In genomic region chr12:80472912-80473500, GRCh38 we compare ENCODE assay signal across 8 cellular contexts. TPM values are rescaled to one million over a fixed set of nuclear protein-coding genes. Genes with fewer than 3 reads are reported as not detected.
A peak's percentile ranks its signal among the peaks of the same experiment; 100 is the strongest.
DNase-seq lines count a peak whose midpoint lies in the region; ATAC-seq, FAIRE-seq and TF ChIP-seq lines count a peak whose summit lies in the region.

No MANE protein-coding gene starts in this region.

- H3K4ac ChIP-seq in trophoblast cell (ENCODE audit: low read depth, low read length) = no peak overlapping the region

- no peak overlapping the region for H3K18ac ChIP-seq in trophoblast cell (ENCODE audit: low read length)

- no peaks in the 10 kb centered on the region for H3K79me1 ChIP-seq in trophoblast cell (ENCODE audit: low read length)

- H3K9ac ChIP-seq in OCI-LY1 (ENCODE audit: low read length) = no peak overlapping the region
- H3K9ac ChIP-seq in trophoblast cell (ENCODE audit: low read length) = no peak overlapping the region

- WGBS in trophoblast cell (ENCODE audit: extremely low coverage, insufficient coverage, insufficient read length) = no CpG with 5 or more reads among the region's 4 CpGs

- FAIRE-seq in endometrium (lab: Jason Lieb, UNC) = peak; percentile 87

- H2BK12ac ChIP-seq in trophoblast cell (ENCODE audit: low read length) = no peak overlapping the region

- H3K14ac ChIP-seq in trophoblast cell (ENCODE audit: low read length) = no peak overlapping the region

- H3K27ac ChIP-seq in ACC112 (ENCODE audit: low read depth, low read length) (peak overlapping the region; percentile 61), OCI-LY1 (ENCODE audit: low read depth, low read length, poor library complexity, severe bottlenecking) (no peak overlapping the region), trophoblast cell (ENCODE audit: low read depth, low read length) (no peak overlapping the region)

- no peak overlapping the region for H2BK5ac ChIP-seq in trophoblast cell (ENCODE audit: low read depth, low read length, poor library complexity)

- no peaks in the 10 kb centered on the region for H4K20me1 ChIP-seq in OCI-LY1 (ENCODE audit: insufficient read depth, low read length)

- H3K36me3 ChIP-seq in ACC112 (ENCODE audit: insufficient read depth, low read length) (no peaks in the 10 kb centered on the region), OCI-LY1 (ENCODE audit: insufficient read depth, low read length) (no peaks in the 10 kb centered on the region), trophoblast cell (ENCODE audit: control insufficient read depth in 1 of 2, insufficient read depth in 2 of 2, low read length in 2 of 2) (no peaks in the 10 kb centered on the region)

- DNase-seq in HS-27A (ENCODE audit: low read depth) (peak; percentile 38), trophoblast cell (peak; percentile 21 to 61)

- no peaks in the 10 kb centered on the region for H3K27me3 ChIP-seq in ACC112 (ENCODE audit: insufficient read depth, low read length)
- H3K27me3 ChIP-seq in OCI-LY1 (ENCODE audit: insufficient read depth, low read length) = no peaks in the 10 kb centered on the region
- H3K27me3 ChIP-seq in trophoblast cell (ENCODE audit: insufficient read depth, low read length) = no peaks in the 10 kb centered on the region

- H3F3A ChIP-seq in OCI-LY1 (ENCODE audit: insufficient read depth, low read length) = no peaks in the 10 kb centered on the region

- no peaks in the 10 kb centered on the region for H3K9me2 ChIP-seq in OCI-LY1 (ENCODE audit: low read depth, low read length)

- H3K4me1 ChIP-seq in ACC112 (ENCODE audit: control insufficient read depth, insufficient read depth, low read length, unreplicated experiment) = peaks cover 14% of the 10 kb centered on the region
- no peaks in the 10 kb centered on the region for H3K4me1 ChIP-seq in OCI-LY1 (ENCODE audit: insufficient read depth, low read length, severe bottlenecking)
- no peaks in the 10 kb centered on the region for H3K4me1 ChIP-seq in trophoblast cell (ENCODE audit: control insufficient read depth in 1 of 2, insufficient read depth in 2 of 2, low read length in 2 of 2)

- no peak overlapping the region for H4K91ac ChIP-seq in trophoblast cell (ENCODE audit: low read depth, low read length)

- no peak overlapping the region for H4K12ac ChIP-seq in trophoblast cell (ENCODE audit: low read depth, low read length)

- H3K4me2 ChIP-seq in OCI-LY1 (ENCODE audit: low read length) = no peak overlapping the region
- H3K4me2 ChIP-seq in trophoblast cell (ENCODE audit: low read length) = no peak overlapping the region

- no peak overlapping the region for H3K23ac ChIP-seq in trophoblast cell (ENCODE audit: low read length)

- no peaks in the 10 kb centered on the region for H3K9me3 ChIP-seq in OCI-LY1 (ENCODE audit: low read length)
- no peaks in the 10 kb centered on the region for H3K9me3 ChIP-seq in trophoblast cell (ENCODE audit: insufficient read depth, low read depth, low read length)

- H3K4me3 ChIP-seq in ACC112 (ENCODE audit: low read depth, low read length) (no peak overlapping the region), OCI-LY1 (ENCODE audit: low read depth, low read length, poor library complexity, severe bottlenecking) (no peak overlapping the region), trophoblast cell (ENCODE audit: low read depth, low read length) (no peak overlapping the region)

- TF ChIP-seq CTCF in OCI-LY1 (IDR thresholded peaks at IDR 0.05; ENCODE audit: low read length) = peak; percentile 55

- H3K79me2 ChIP-seq in ACC112 (ENCODE audit: control insufficient read depth, insufficient read depth, low read length, unreplicated experiment) = no peaks in the 10 kb centered on the region
- H3K79me2 ChIP-seq in OCI-LY1 (ENCODE audit: insufficient read depth, low read length) = no peaks in the 10 kb centered on the region
- H3K79me2 ChIP-seq in trophoblast cell (ENCODE audit: control insufficient read depth, insufficient read depth, low read length, poor library complexity) = no peaks in the 10 kb centered on the region

- H4K8ac ChIP-seq in trophoblast cell (ENCODE audit: low read depth, low read length) = no peak overlapping the region

- H2BK120ac ChIP-seq in trophoblast cell (ENCODE audit: insufficient read depth, low read length, poor library complexity) = no peak overlapping the region

- peak overlapping the region; percentile 94 for H2AFZ ChIP-seq in ACC112 (ENCODE audit: low read length, unreplicated experiment)
- H2AFZ ChIP-seq in OCI-LY1 (ENCODE audit: low read length) = no peak overlapping the region
- H2AFZ ChIP-seq in trophoblast cell (ENCODE audit: insufficient read depth, low read length, poor library complexity) = no peak overlapping the region

- no peak overlapping the region for H2AK5ac ChIP-seq in trophoblast cell (ENCODE audit: low read length)

- peak; percentile 80 for ATAC-seq in GM18517 (IDR thresholded peaks at IDR 0.05; ENCODE audit: unreplicated experiment)
- no peak for ATAC-seq in GM21423 (IDR thresholded peaks at IDR 0.05; ENCODE audit: unreplicated experiment)
- ATAC-seq in GM21825 (IDR thresholded peaks at IDR 0.05; ENCODE audit: unreplicated experiment) = no peak

RNA-seq across cellular contexts. Expression of gene PTPRQ, which starts 29.0 kb away (rescaled TPM):
- 0.10 and 0.11 TPM in 2 replicates for polyA plus RNA-seq in trophoblast cell (2013)
